In genomic region chr2:172938713-172939375, GRCh38 we compare ENCODE assay signal across 15 cellular contexts.
"Had no signal": no experiment of that assay in that cellular context is flagged by ENCODE, and none has a peak within 500 bp of the region (broad histone marks: within the 10 kb centered on the region; RNA-seq: fewer than 3 reads in every experiment).

No MANE protein-coding gene starts in this region.

- H3K36me3 ChIP-seq: lower lobe of right lung, stomach, thoracic aorta had no signal

- H3K4me3 ChIP-seq: lower lobe of right lung, stomach, thoracic aorta had no signal

- H3K9me3 ChIP-seq: lower lobe of right lung, thoracic aorta had no signal

- ATAC-seq: activated T-cell treated with anti-CD3 and anti-CD28 coated beads, Interleukin-2, amount 50 U/mL, for 72 hours; left cardiac atrium; lower lobe of right lung; sciatic nerve; WTC11 had no signal

- H3K4me1 ChIP-seq: lower lobe of right lung, stomach had no signal

- H3K27ac ChIP-seq: lower lobe of right lung, stomach, thoracic aorta had no signal

- DNase-seq: activated CD4-positive, alpha-beta T cell treated with anti-CD3 and anti-CD28 coated beads for 48 hours; activated CD8-positive, alpha-beta memory T cell treated with anti-CD3 and anti-CD28 coated beads, Interleukin-2, amount 50 U/mL, for 48 hours; activated gamma-delta T cell; activated T-cell treated with anti-CD3 and anti-CD28 coated beads, Interleukin-2, amount 50 U/mL, for 72 hours; aorta; erythroblast; head of caudate nucleus; immature natural killer cell; left cardiac atrium; lower lobe of right lung; stimulated activated CD4-positive, alpha-beta T cell treated with anti-CD3 and anti-CD28 coated beads, Interleukin-1b, Interleukin-23, amount 100 ng/mL, for 48 hours; stomach had no signal
